Comparison of ENCODE assay signal across 8 cellular contexts in the genomic region with DNA sequence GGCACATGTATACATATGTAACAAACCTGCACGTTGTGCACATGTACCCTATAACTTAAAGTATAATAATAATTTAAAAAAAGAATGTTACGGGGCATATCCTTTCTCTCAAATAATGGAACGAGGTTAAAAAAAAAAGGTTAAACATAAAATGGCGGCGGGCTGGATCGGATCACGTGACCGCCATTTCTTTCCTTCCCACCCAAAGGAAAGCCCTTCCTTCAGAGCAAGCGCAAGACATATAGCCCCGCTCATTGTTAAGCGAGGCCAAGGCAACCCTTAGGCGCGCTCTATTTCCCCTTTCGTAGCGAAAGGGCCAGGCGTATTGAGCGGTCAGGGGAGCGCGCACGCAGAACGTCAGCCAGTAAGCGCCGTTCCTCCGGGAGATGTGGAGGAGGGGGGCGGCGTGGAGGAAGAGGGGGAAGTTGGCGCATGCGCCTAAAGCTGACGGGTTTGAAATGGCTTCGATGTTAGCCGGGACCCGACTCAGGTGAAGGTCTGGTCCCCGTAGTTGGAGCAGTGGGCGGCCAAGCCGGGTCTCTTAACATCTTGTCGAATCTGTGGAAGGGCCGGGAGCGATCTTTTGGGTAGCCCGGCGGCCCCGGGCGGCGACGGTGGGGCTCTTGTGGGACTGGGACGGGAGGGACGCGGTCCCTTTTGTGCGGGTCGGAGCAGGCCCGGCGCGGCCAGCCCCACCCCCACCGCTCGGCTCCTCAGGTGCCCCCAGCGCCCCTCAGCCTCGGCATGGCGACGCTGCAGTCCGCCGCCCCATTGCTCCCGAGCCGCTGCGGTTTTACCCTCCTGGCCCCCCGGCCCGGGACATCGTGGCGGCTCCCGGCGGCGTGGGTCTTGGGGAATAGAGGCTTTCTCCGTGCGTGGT. TPM values are rescaled to one million over a fixed set of nuclear protein-coding genes. Genes with fewer than 3 reads are reported as not detected.
DNase-seq lines count a peak whose midpoint lies in the region; ATAC-seq and TF ChIP-seq lines count a peak whose summit lies in the region.

A gene with protein sequence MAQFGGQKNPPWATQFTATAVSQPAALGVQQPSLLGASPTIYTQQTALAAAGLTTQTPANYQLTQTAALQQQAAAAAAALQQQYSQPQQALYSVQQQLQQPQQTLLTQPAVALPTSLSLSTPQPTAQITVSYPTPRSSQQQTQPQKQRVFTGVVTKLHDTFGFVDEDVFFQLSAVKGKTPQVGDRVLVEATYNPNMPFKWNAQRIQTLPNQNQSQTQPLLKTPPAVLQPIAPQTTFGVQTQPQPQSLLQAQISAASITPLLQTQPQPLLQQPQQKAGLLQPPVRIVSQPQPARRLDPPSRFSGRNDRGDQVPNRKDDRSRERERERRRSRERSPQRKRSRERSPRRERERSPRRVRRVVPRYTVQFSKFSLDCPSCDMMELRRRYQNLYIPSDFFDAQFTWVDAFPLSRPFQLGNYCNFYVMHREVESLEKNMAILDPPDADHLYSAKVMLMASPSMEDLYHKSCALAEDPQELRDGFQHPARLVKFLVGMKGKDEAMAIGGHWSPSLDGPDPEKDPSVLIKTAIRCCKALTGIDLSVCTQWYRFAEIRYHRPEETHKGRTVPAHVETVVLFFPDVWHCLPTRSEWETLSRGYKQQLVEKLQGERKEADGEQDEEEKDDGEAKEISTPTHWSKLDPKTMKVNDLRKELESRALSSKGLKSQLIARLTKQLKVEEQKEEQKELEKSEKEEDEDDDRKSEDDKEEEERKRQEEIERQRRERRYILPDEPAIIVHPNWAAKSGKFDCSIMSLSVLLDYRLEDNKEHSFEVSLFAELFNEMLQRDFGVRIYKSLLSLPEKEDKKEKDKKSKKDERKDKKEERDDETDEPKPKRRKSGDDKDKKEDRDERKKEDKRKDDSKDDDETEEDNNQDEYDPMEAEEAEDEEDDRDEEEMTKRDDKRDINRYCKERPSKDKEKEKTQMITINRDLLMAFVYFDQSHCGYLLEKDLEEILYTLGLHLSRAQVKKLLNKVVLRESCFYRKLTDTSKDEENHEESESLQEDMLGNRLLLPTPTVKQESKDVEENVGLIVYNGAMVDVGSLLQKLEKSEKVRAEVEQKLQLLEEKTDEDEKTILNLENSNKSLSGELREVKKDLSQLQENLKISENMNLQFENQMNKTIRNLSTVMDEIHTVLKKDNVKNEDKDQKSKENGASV (plus strand): TSS at position 447 of the 880 bp plus-strand sequence. CDS start 1,266 bp downstream, outside the sequence.

- H3K36me3 ChIP-seq in BLaER1: peaks cover 34% of the 10 kb centered on the region

- CTCF ChIA-PET in activated CD4-positive, alpha-beta T cell treated with anti-CD3 and anti-CD28 coated beads, Interleukin-2, amount 10 ng/mL, durations not matched to agents 7 days and 5 days (lab: Charles Lee): interaction anchor here (1.2 kb wide), 2 partner anchors 13 to 299 kb away, joined by 4 to 5 read pairs; no protein-coding TSS in a partner anchor

- H3K4me1 ChIP-seq in BLaER1: peaks cover 9% of the 10 kb centered on the region

- H4K20me1 ChIP-seq in BLaER1: peaks cover 9% of the 10 kb centered on the region; the same call in 1 of the 2 replicates

- POLR2A ChIA-PET in activated CD4-positive, alpha-beta T cell treated with anti-CD3 and anti-CD28 coated beads, Interleukin-2, amount 10 ng/mL, durations not matched to agents 7 days and 5 days (lab: Charles Lee): interaction anchor here (0.7 kb wide), 1 partner anchor 1598 kb away, joined by 5 read pairs; no protein-coding TSS in a partner anchor

- H3K27me3 ChIP-seq in BLaER1 (no peaks in the 10 kb centered on the region), layer of hippocampus (ENCODE audit: control insufficient read depth, insufficient read depth, low read length) (no peaks in the 10 kb centered on the region)

- H3K9me3 ChIP-seq in BLaER1: peaks cover 4% of the 10 kb centered on the region; the same call in 1 of the 2 replicates

- H3K9me3 Mint-ChIP-seq in activated CD4-positive, alpha-beta T cell treated with anti-CD3 and anti-CD28 coated beads, Interleukin-2, amount 10 ng/mL, durations not matched to agents 7 days and 5 days: no peaks in the 10 kb centered on the region

- peak; percentile 98 for DNase-seq in NCI-H69 (lab: John Stamatoyannopoulos, UW)
- DNase-seq in activated CD4-positive, alpha-beta T cell treated with anti-CD3 and anti-CD28 coated beads, Interleukin-2, amount 10 ng/mL, durations not matched to agents 7 days and 5 days: peak; percentile 98
- peak; percentile 96 for DNase-seq in coronary artery (ENCODE audit: low spot score)
- peak; percentile 94 to 95 for DNase-seq in stimulated activated CD4-positive, alpha-beta T cell treated with anti-CD3 and anti-CD28 coated beads, Interleukin-1b, Interleukin-23, amount 100 ng/mL, for 4 hours (ENCODE audit: low read depth in 2 of 2)

- H3K27ac ChIP-seq in BLaER1: peak within 1 kb of the TSS; percentile 98
- peak within 1 kb of the TSS; percentile 86 to 93 for H3K27ac ChIP-seq in coronary artery
- peak within 1 kb of the TSS; percentile 97 for H3K27ac ChIP-seq in layer of hippocampus (ENCODE audit: low read depth, low read length)

- H3K27ac Mint-ChIP-seq in activated CD4-positive, alpha-beta T cell treated with anti-CD3 and anti-CD28 coated beads, Interleukin-2, amount 10 ng/mL, durations not matched to agents 7 days and 5 days: peak within 1 kb of the TSS; percentile 99

- H3K4me2 ChIP-seq in BLaER1: peak within 1 kb of the TSS; percentile 81

- peak within 1 kb of the TSS; percentile 99 for H3K4me3 Mint-ChIP-seq in activated CD4-positive, alpha-beta T cell treated with anti-CD3 and anti-CD28 coated beads, Interleukin-2, amount 10 ng/mL, durations not matched to agents 7 days and 5 days

- H3K4me3 ChIP-seq in BLaER1 (peak within 1 kb of the TSS; percentile 99), coronary artery (peak within 1 kb of the TSS; percentile 82)

- peaks cover 21% of the 10 kb centered on the region for H3K4me1 Mint-ChIP-seq in activated CD4-positive, alpha-beta T cell treated with anti-CD3 and anti-CD28 coated beads, Interleukin-2, amount 10 ng/mL, durations not matched to agents 7 days and 5 days

- peak within 1 kb of the TSS; percentile 99 for H3K9ac ChIP-seq in BLaER1

- ATAC-seq in GM19328 (IDR thresholded peaks at IDR 0.05; ENCODE audit: unreplicated experiment) (peak; percentile 99), HG03520 (IDR thresholded peaks at IDR 0.05; ENCODE audit: unreplicated experiment) (peak; percentile 98)

- no peak for TF ChIP-seq CTCF in coronary artery (IDR thresholded peaks at IDR 0.05)

- no peaks in the 10 kb centered on the region for H3K27me3 Mint-ChIP-seq in activated CD4-positive, alpha-beta T cell treated with anti-CD3 and anti-CD28 coated beads, Interleukin-2, amount 10 ng/mL, durations not matched to agents 7 days and 5 days

- H3K36me3 Mint-ChIP-seq in activated CD4-positive, alpha-beta T cell treated with anti-CD3 and anti-CD28 coated beads, Interleukin-2, amount 10 ng/mL, durations not matched to agents 7 days and 5 days (ENCODE audit: low read depth): peaks cover 29% of the 10 kb centered on the region

RNA-seq across cellular contexts. Expression of the gene that starts here (rescaled TPM):
- 100 to 1,000 TPM in 1 of 2 experiments, 10 to 100 TPM in 1; 86.7 to 111 TPM for total RNA-seq in activated CD4-positive, alpha-beta T cell treated with anti-CD3 and anti-CD28 coated beads, Interleukin-2, amount 10 ng/mL, durations not matched to agents 7 days and 5 days

Comparison
In these comparisons a context has a peak if more than half of its experiments do, and no peak if none do; other contexts are left out.
1. Peak in every context shown above with its lines: DNase-seq, ATAC-seq, H3K4me3 ChIP-seq and H3K27ac ChIP-seq.